ENCODE assay signal across 11 cellular contexts in genomic region chr22:36081023-36081431, GRCh38. TPM values are rescaled to one million over a fixed set of nuclear protein-coding genes. Genes with fewer than 3 reads are reported as not detected.
DNase-seq lines count a peak whose midpoint lies in the region; ATAC-seq and TF ChIP-seq lines count a peak whose summit lies in the region.
"Had no signal": no experiment of that assay in that cellular context is flagged by ENCODE, and none has a peak within 500 bp of the region (broad histone marks: within the 10 kb centered on the region; RNA-seq: fewer than 3 reads in every experiment).

No MANE protein-coding gene starts in this region.

- peak; percentile 74 for DNase-seq in HCEC 1CT
- peak; percentile 82 for DNase-seq in astrocyte of the cerebellum (ENCODE audit: low read depth)
- peak; percentile 83 for DNase-seq in hepatic stellate cell (ENCODE audit: low spot score)
- peak; percentile 26 for DNase-seq in transverse colon
- no peak for DNase-seq in activated gamma-delta T cell (lab: John Stamatoyannopoulos, UW)
- DNase-seq: activated naive CD4-positive, alpha-beta T cell treated with anti-CD3 and anti-CD28 coated beads for 36 hours; DMS53; NCI-H1417; small intestine had no signal

- H3K9me3 ChIP-seq in transverse colon = no peaks in the 10 kb centered on the region

- TF ChIP-seq CTCF in astrocyte of the cerebellum (IDR thresholded peaks at IDR 0.05; ENCODE audit: low read depth, low read length, missing control alignments) (no peak), transverse colon (IDR thresholded peaks at IDR 0.05) (no peak)

- no peaks in the 10 kb centered on the region for H3K36me3 ChIP-seq in transverse colon

- no peaks in the 10 kb centered on the region for H3K4me1 ChIP-seq in transverse colon

- in situ Hi-C loops in astrocyte of the cerebellum (cut with HindIII; ENCODE audit: low sequenced_read_pairs) = no loop called here
- in situ Hi-C loops in transverse colon (cut with MboI; ENCODE audit: low pct_ligation_motif_present in 1 of 4, low pct_unique_long_range_greater_than_20kb in 1 of 4, low sequenced_read_pairs in 3 of 4) = no loop called here

- no peak for ATAC-seq in GM21825 (IDR thresholded peaks at IDR 0.05; ENCODE audit: unreplicated experiment)
- ATAC-seq in GM19452 (IDR thresholded peaks at IDR 0.05; ENCODE audit: unreplicated experiment) = no peak

- TF ChIP-seq POLR2A in transverse colon (IDR thresholded peaks at IDR 0.05) = no peak

- TF ChIP-seq EP300 in transverse colon (IDR thresholded peaks at IDR 0.05; ENCODE audit: low read depth) = peak; percentile 87

- 80 to 87% methylated on average over 1 to 6 of the region's 6 CpGs for WGBS in transverse colon (ENCODE audit: low coverage in 1 of 2), 2 donors

- intact Hi-C loops in transverse colon (cut with DNase I; ENCODE audit: low total_unique reads) = no loop called here

- H3K27ac ChIP-seq in transverse colon = peak overlapping the region; percentile 54 to 67 (median 62)

- H3K4me3 ChIP-seq in astrocyte of the cerebellum (ENCODE audit: low read depth, low read length) = no peak overlapping the region
- H3K4me3 ChIP-seq in transverse colon = no peak overlapping the region

- no peaks in the 10 kb centered on the region for H3K27me3 ChIP-seq in transverse colon

RNA-seq across cellular contexts. Expression of gene RBFOX2, which starts 52.4 kb away (rescaled TPM):
- total RNA-seq in transverse colon = 10 to 100 TPM; 27.3 to 61.1 (median 43.1) TPM
